ENCODE assay signal across 17 cellular contexts in genomic region chr13:20938302-20938701, GRCh38. TPM values are rescaled to one million over a fixed set of nuclear protein-coding genes. Genes with fewer than 3 reads are reported as not detected.
DNase-seq lines count a peak whose midpoint lies in the region; ATAC-seq and TF ChIP-seq lines count a peak whose summit lies in the region.
"Had no signal": no experiment of that assay in that cellular context is flagged by ENCODE, and none has a peak within 500 bp of the region (broad histone marks: within the 10 kb centered on the region; RNA-seq: fewer than 3 reads in every experiment).

No MANE protein-coding gene starts in this region.

- H2BK5ac ChIP-seq in IMR-90 (ENCODE audit: low read depth, low read length, poor library complexity, severe bottlenecking) (no peak overlapping the region), mesendoderm (ENCODE audit: low read length) (no peak overlapping the region)

- H4K8ac ChIP-seq in IMR-90 (ENCODE audit: low read depth in 2 of 2, low read length in 2 of 2) (no peak overlapping the region), mesendoderm (ENCODE audit: low read depth, low read length) (no peak overlapping the region)

- H3K79me1 ChIP-seq in IMR-90 (ENCODE audit: low read depth in 1 of 2, low read length in 2 of 2) (no peaks in the 10 kb centered on the region), mesendoderm (ENCODE audit: low read length) (no peaks in the 10 kb centered on the region)

- CTCF ChIA-PET in IMR-90 (lab: Yijun Ruan, JAX), result no interaction called here

- no peak overlapping the region for H2AFZ ChIP-seq in IMR-90 (replicated peaks; ENCODE audit: low read length, poor library complexity)

- H3K27ac ChIP-seq in right cardiac atrium (ENCODE audit: low read length) (no peak overlapping the region), IMR-90 (ENCODE audit: insufficient read depth, low read length) (no peak overlapping the region), mesendoderm (ENCODE audit: low read depth, low read length) (no peak overlapping the region)
- H3K27ac ChIP-seq: HL-60, SK-N-MC had no signal

- dilution Hi-C loops in IMR-90 (cut with HindIII; ENCODE audit: low sequenced_read_pairs, unreplicated experiment), result no loop called here

- H2BK15ac ChIP-seq in IMR-90 (ENCODE audit: low read depth, low read length), result no peak overlapping the region
- no peak overlapping the region for H2BK15ac ChIP-seq in mesendoderm (replicated peaks; ENCODE audit: low read depth)

- H3K23ac ChIP-seq in IMR-90 (ENCODE audit: low read depth, low read length), result no peak overlapping the region
- no peak overlapping the region for H3K23ac ChIP-seq in mesendoderm (ENCODE audit: low read length)

- no peak overlapping the region for H2BK20ac ChIP-seq in IMR-90 (ENCODE audit: low read depth, low read length)

- H4K91ac ChIP-seq in IMR-90 (ENCODE audit: insufficient read depth, low read depth, low read length), result no peak overlapping the region

- POLR2A ChIA-PET in IMR-90 (lab: Charles Lee; ENCODE audit: unreplicated experiment), result no interaction called here

- in situ Hi-C loops in IMR-90 (cut with MboI; ENCODE audit: low sequenced_read_pairs), result no loop called here

- no TSS peak for BruUV-seq in IMR-90 (replicated peaks; lab: Mats Ljungman, UMichigan)

- no peak overlapping the region for H2BK120ac ChIP-seq in IMR-90 (ENCODE audit: low read depth, low read length)
- H2BK120ac ChIP-seq in mesendoderm (ENCODE audit: low read depth, low read length), result no peak overlapping the region

- no peak for DNase-seq in left ventricle myocardium superior
- no peak for DNase-seq in right cardiac atrium
- no peak for DNase-seq in IMR-90
- no peak for DNase-seq in T-helper 17 cell
- peak; percentile 20 for DNase-seq in mesendoderm
- DNase-seq in NCI-H1694 treated with DMSO at 0.1 percent for 48 hours (lab: John Stamatoyannopoulos, UW), result no peak
- DNase-seq in NCI-H510A (lab: John Stamatoyannopoulos, UW), result no peak
- DNase-seq: CD4-positive, alpha-beta T cell; DMS153; KG1; NCI-H1092; NCI-H1436; NCI-H1930; SHP77 had no signal

- no peak overlapping the region for H3K56ac ChIP-seq in IMR-90 (ENCODE audit: extremely low read depth, insufficient read depth, low read length)
- H3K56ac ChIP-seq in mesendoderm (ENCODE audit: low read length), result no peak overlapping the region

- no peaks in the 10 kb centered on the region for H3K79me2 ChIP-seq in mesendoderm (ENCODE audit: control insufficient read depth, insufficient read depth, low read length)

- H3K18ac ChIP-seq in IMR-90 (ENCODE audit: low read depth, low read length) (no peak overlapping the region), mesendoderm (ENCODE audit: low read length) (no peak overlapping the region)

- no peaks in the 10 kb centered on the region for H4K20me1 ChIP-seq in IMR-90 (ENCODE audit: insufficient read depth, low read length)

- H3K36me3 Mint-ChIP-seq in T-helper 17 cell (ENCODE audit: low read depth), result no peaks in the 10 kb centered on the region

- no peaks in the 10 kb centered on the region for H3K9me1 ChIP-seq in IMR-90 (ENCODE audit: insufficient read depth, low read length)

- peak; percentile 55 for ATAC-seq in left ventricle myocardium superior
- no peak for ATAC-seq in right cardiac atrium
- no peak for ATAC-seq in IMR-90 (ENCODE audit: low read depth)
- no peak for ATAC-seq in T-helper 17 cell
- no peak for ATAC-seq in GM21786 (IDR thresholded peaks at IDR 0.05; ENCODE audit: unreplicated experiment)

- TF ChIP-seq CTCF in IMR-90 (conservative IDR thresholded peaks at IDR 0.05; ENCODE audit: low read depth, low read length), result no peak

- H3K4me3 Mint-ChIP-seq in T-helper 17 cell, result no peak overlapping the region
- H3K4me3 Mint-ChIP-seq: CD4-positive, alpha-beta T cell had no signal

- H2AK9ac ChIP-seq in IMR-90 (replicated peaks; ENCODE audit: low read depth, low read length, poor library complexity), result peak overlapping the region; percentile 9

- H3K9me3 ChIP-seq in right cardiac atrium (ENCODE audit: control insufficient read depth, low read length) (no peaks in the 10 kb centered on the region), IMR-90 (ENCODE audit: control insufficient read depth, insufficient read depth, low read length) (no peaks in the 10 kb centered on the region), T-helper 17 cell (ENCODE audit: control insufficient read depth, low read length, poor library complexity, severe bottlenecking) (no peaks in the 10 kb centered on the region)

- no peaks in the 10 kb centered on the region for H3K27me3 ChIP-seq in right cardiac atrium (ENCODE audit: control insufficient read depth, insufficient read depth)
- H3K27me3 ChIP-seq in IMR-90 (ENCODE audit: control insufficient read depth, insufficient read depth, low read length), result peaks cover 5% of the 10 kb centered on the region
- H3K27me3 ChIP-seq in mesendoderm (ENCODE audit: insufficient read depth, low read length, poor library complexity), result no peaks in the 10 kb centered on the region

- WGBS in right cardiac atrium, result 75% methylated on average over 6 of the region's 6 CpGs
- 60% methylated on average over 1 of the region's 6 CpGs; no CpG with 5 or more reads in 1 of the 2 experiments for WGBS in IMR-90 (ENCODE audit: extremely low coverage in 2 of 2, insufficient read length in 1 of 2), 2 experiments
- no CpG with 5 or more reads among the region's 6 CpGs for WGBS in mesendoderm (ENCODE audit: extremely low coverage, insufficient coverage, low lambda C conversion rate)

- H3K36me3 ChIP-seq in IMR-90 (ENCODE audit: control insufficient read depth, insufficient read depth, low read length), result no peaks in the 10 kb centered on the region
- no peaks in the 10 kb centered on the region for H3K36me3 ChIP-seq in mesendoderm (ENCODE audit: control insufficient read depth, insufficient read depth, low read length)

- peaks cover 24% of the 10 kb centered on the region for H3K27me3 Mint-ChIP-seq in T-helper 17 cell

- no peak overlapping the region for H3K14ac ChIP-seq in IMR-90 (replicated peaks; ENCODE audit: low read depth, low read length)

- H3K4me3 ChIP-seq in right cardiac atrium (ENCODE audit: low read length) (no peak overlapping the region), IMR-90 (ENCODE audit: insufficient read depth, low read depth, low read length) (no peak overlapping the region), mesendoderm (ENCODE audit: low read length) (no peak overlapping the region)
- H3K4me3 ChIP-seq: SK-N-MC had no signal

- intact Hi-C loops in left ventricle myocardium superior (cut with micrococcal nuclease), result no loop called here
- intact Hi-C loops in right cardiac atrium (cut with DNase I), result no loop called here
- intact Hi-C loops in IMR-90 (cut with micrococcal nuclease), result no loop called here

- no peak for TF ChIP-seq RAD21 in IMR-90 (IDR thresholded peaks at IDR 0.05; ENCODE audit: low read length)

- peak overlapping the region; percentile 29 for H3K27ac Mint-ChIP-seq in T-helper 17 cell
- H3K27ac Mint-ChIP-seq: CD4-positive, alpha-beta T cell had no signal

- H3K4me1 ChIP-seq in right cardiac atrium (ENCODE audit: control insufficient read depth, insufficient read depth, low read length), result no peaks in the 10 kb centered on the region
- H3K4me1 ChIP-seq in IMR-90 (ENCODE audit: control insufficient read depth, insufficient read depth, low read length), result peaks cover 12% of the 10 kb centered on the region
- H3K4me1 ChIP-seq in mesendoderm (ENCODE audit: control insufficient read depth, low read depth, low read length), result no peaks in the 10 kb centered on the region

- H4K5ac ChIP-seq in IMR-90 (ENCODE audit: low read depth, low read length) (no peak overlapping the region), mesendoderm (ENCODE audit: low read length) (no peak overlapping the region)

- no peak for TF ChIP-seq POLR2A in IMR-90 (IDR thresholded peaks at IDR 0.05; ENCODE audit: low read depth, low read length)

- H3K4me1 Mint-ChIP-seq in T-helper 17 cell, result no peaks in the 10 kb centered on the region

- H3K9ac ChIP-seq in IMR-90 (ENCODE audit: low read depth, low read length) (no peak overlapping the region), mesendoderm (ENCODE audit: low read length) (no peak overlapping the region)

- H3K4ac ChIP-seq in IMR-90 (ENCODE audit: low read depth, low read length) (no peak overlapping the region), mesendoderm (ENCODE audit: low read depth, low read length) (no peak overlapping the region)

- H2AK5ac ChIP-seq in IMR-90 (ENCODE audit: low read depth, low read length), result peak overlapping the region; percentile 64
- H2AK5ac ChIP-seq in mesendoderm (ENCODE audit: low read length), result no peak overlapping the region

- H3K4me2 ChIP-seq in IMR-90 (ENCODE audit: low read depth, low read length) (no peak overlapping the region), mesendoderm (ENCODE audit: low read length) (no peak overlapping the region)

TF ChIP-seq in IMR-90, 13 proteins besides CTCF, POLR2A, EP300 and RAD21:
- no peak for TF ChIP-seq SMC3 (IDR thresholded peaks at IDR 0.05; ENCODE audit: low read depth, low read length)

RNA-seq across cellular contexts. Expression of gene XPO4, which starts 35.8 kb away (rescaled TPM):
- total RNA-seq in left ventricle myocardium superior (32.9 TPM), right cardiac atrium (10 to 100 TPM in 3 of 4 donors, 1 to 10 TPM in 1; 9.3 to 13.8 (median 10.5) TPM), IMR-90 (2012; rRNA removed) (21.1 and 25.3 TPM in 2 replicates), T-helper 17 cell (10 to 100 TPM; 23.4 to 25.3 TPM)
- polyA plus RNA-seq in right cardiac atrium (2.9 TPM), IMR-90 (2012; rRNA removed) (3.8 and 5.0 TPM in 2 replicates)
- polyA plus RNA-seq in IMR-90 (2012; cell fraction: cytosol; rRNA removed), result 0.67 and 0.95 TPM in 2 replicates
- 1.1 and 10.1 TPM in 2 replicates for polyA plus RNA-seq in IMR-90 (2012; cell fraction: nucleus; rRNA removed; ENCODE audit: low replicate concordance)
- 19.6 TPM for polyA plus RNA-seq in mesendoderm (2013, experiment 1 of 2)
- 18.9 TPM for polyA plus RNA-seq in mesendoderm (2013, experiment 2 of 2)
